ENCODE assay signal across 1 cellular context in genomic region chr12:51238037-51238509, GRCh38.
TF ChIP-seq lines count a peak whose summit lies in the region.

No MANE protein-coding gene starts in this region.

TF ChIP-seq in GM12878, 131 proteins besides CTCF, POLR2A, EP300 and RAD21:
- TF ChIP-seq TCF12 (IDR thresholded peaks at IDR 0.05; ENCODE audit: low read depth, low read length) (no peak), RFX5 (IDR thresholded peaks at IDR 0.05; ENCODE audit: low read depth, low read length) (no peak), REST (IDR thresholded peaks at IDR 0.05; ENCODE audit: low read depth, low read length) (no peak), SREBF2 (IDR thresholded peaks at IDR 0.05; ENCODE audit: low read length) (no peak), HDAC6 (IDR thresholded peaks at IDR 0.05; ENCODE audit: unreplicated experiment) (no peak), ASH2L (IDR thresholded peaks at IDR 0.05; ENCODE audit: borderline replicate concordance, low read depth) (no peak), CBX3 (IDR thresholded peaks at IDR 0.05; ENCODE audit: borderline replicate concordance, low read depth) (no peak), CHD4 (IDR thresholded peaks at IDR 0.05) (no peak), ZBTB33 (IDR thresholded peaks at IDR 0.05) (no peak)
